Comparison of ENCODE assay signal across 26 cellular contexts in genomic region chr2:173299764-173300163, GRCh38.
"Had no signal": no experiment of that assay in that cellular context is flagged by ENCODE, and none has a peak within 500 bp of the region (broad histone marks: within the 10 kb centered on the region; RNA-seq: fewer than 3 reads in every experiment).

No MANE protein-coding gene starts in this region.

- H3K4me1 ChIP-seq: adrenal gland, body of pancreas, gastroesophageal sphincter had no signal

- H3K36me3 ChIP-seq: adrenal gland, gastroesophageal sphincter, ovary, thoracic aorta had no signal

- H3K4me3 Mint-ChIP-seq: activated naive CD8-positive, alpha-beta T cell treated with anti-CD3 and anti-CD28 coated beads for 36 hours; naive thymus-derived CD4-positive, alpha-beta T cell; stimulated activated effector memory CD8-positive, alpha-beta T cell treated with anti-CD3 and anti-CD28 coated beads, Interleukin-12 subunit alpha, Interleukin-12 subunit beta, amount 100 ng/mL, for 72 hours; stimulated activated naive CD8-positive, alpha-beta T cell treated with anti-CD3 and anti-CD28 coated beads, Interleukin-15, Interleukin-2, amounts not matched to agents 100 ng/mL and 50 ng/mL, for 24 hours; type B pancreatic cell had no signal

- H3K27me3 ChIP-seq: adrenal gland, body of pancreas, gastroesophageal sphincter, ovary had no signal

- H3K27ac ChIP-seq: adrenal gland, body of pancreas, coronary artery, dorsolateral prefrontal cortex, gastroesophageal sphincter, ovary, skin epidermis, thoracic aorta had no signal

- H3K4me3 ChIP-seq: adrenal gland, body of pancreas, coronary artery, dorsolateral prefrontal cortex, gastroesophageal sphincter, ovary, skin epidermis, thoracic aorta had no signal

- H3K27me3 Mint-ChIP-seq: progenitor cell of endocrine pancreas, type B pancreatic cell had no signal

- H3K27ac Mint-ChIP-seq: activated naive CD8-positive, alpha-beta T cell treated with anti-CD3 and anti-CD28 coated beads for 36 hours; naive thymus-derived CD4-positive, alpha-beta T cell; progenitor cell of endocrine pancreas; stimulated activated effector memory CD8-positive, alpha-beta T cell treated with anti-CD3 and anti-CD28 coated beads, Interleukin-12 subunit alpha, Interleukin-12 subunit beta, amount 100 ng/mL, for 72 hours; stimulated activated naive CD8-positive, alpha-beta T cell treated with anti-CD3 and anti-CD28 coated beads, Interleukin-15, Interleukin-2, amounts not matched to agents 100 ng/mL and 50 ng/mL, for 24 hours; type B pancreatic cell had no signal

- H3K36me3 Mint-ChIP-seq: stimulated activated effector memory CD8-positive, alpha-beta T cell treated with anti-CD3 and anti-CD28 coated beads, Interleukin-12 subunit alpha, Interleukin-12 subunit beta, amount 100 ng/mL, for 72 hours had no signal

- ATAC-seq: body of pancreas; gastroesophageal sphincter; naive thymus-derived CD4-positive, alpha-beta T cell; sciatic nerve; stimulated activated effector memory CD8-positive, alpha-beta T cell treated with anti-CD3 and anti-CD28 coated beads, Interleukin-12 subunit alpha, Interleukin-12 subunit beta, amount 100 ng/mL, for 72 hours had no signal

- H3K4me1 Mint-ChIP-seq: activated naive CD8-positive, alpha-beta T cell treated with anti-CD3 and anti-CD28 coated beads for 36 hours had no signal

- DNase-seq: activated CD4-positive, alpha-beta T cell treated with anti-CD3 and anti-CD28 coated beads for 4 hours; activated CD4-positive, alpha-beta T cell treated with anti-CD3 and anti-CD28 coated beads, Interleukin-2, amount 50 U/mL, for 4 hours; activated effector memory CD4-positive, alpha-beta T cell treated with Interleukin-2 at 50 U/mL for 16 hours; activated naive CD4-positive, alpha-beta T cell treated with Interleukin-2 at 50 U/mL for 16 hours; activated naive CD8-positive, alpha-beta T cell treated with anti-CD3 and anti-CD28 coated beads for 36 hours; adrenal gland; aorta; body of pancreas; dorsolateral prefrontal cortex; effector memory CD4-positive, alpha-beta T cell; hypothalamus; midbrain; naive thymus-derived CD4-positive, alpha-beta T cell; ovary; stimulated activated CD4-positive, alpha-beta T cell treated with anti-CD3 and anti-CD28 coated beads, Interleukin-12 subunit alpha, Interleukin-12 subunit beta, amount 100 ng/mL, for 4 hours; stimulated activated CD4-positive, alpha-beta T cell treated with anti-CD3 and anti-CD28 coated beads, Interleukin-4, amount 100 ng/mL, for 24 hours; T-helper 2 cell had no signal
